Comparison of ENCODE assay signal across 11 cellular contexts in the genomic region with DNA sequence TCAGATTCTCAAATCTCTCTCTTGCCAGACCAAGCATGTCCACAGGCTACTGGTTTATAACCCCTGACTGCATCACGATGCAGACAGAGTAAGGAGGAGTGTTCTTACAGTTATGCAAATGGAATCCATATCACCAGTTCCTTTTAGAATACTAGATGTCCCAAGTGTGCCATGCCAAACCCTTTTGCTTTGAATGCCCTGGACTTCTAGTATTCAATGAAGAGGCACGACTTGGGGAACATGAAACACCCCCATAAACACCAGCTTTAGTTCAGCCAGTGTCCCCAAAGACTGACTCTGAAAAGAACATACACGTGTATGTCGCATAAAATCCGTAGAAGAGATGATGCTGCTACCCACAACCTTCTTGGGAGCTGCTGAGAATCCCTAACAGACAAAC.
DNase-seq lines count a peak whose midpoint lies in the region.
"Had no signal": no experiment of that assay in that cellular context is flagged by ENCODE, and none has a peak within 500 bp of the region (broad histone marks: within the 10 kb centered on the region; RNA-seq: fewer than 3 reads in every experiment).

No MANE protein-coding gene starts in this region.

- in situ Hi-C loops in G401 (cut with HindIII; ENCODE audit: low sequenced_read_pairs) = no loop called here

- peak; percentile 63 for DNase-seq in G401 (ENCODE audit: low spot score)
- DNase-seq in NCI-H526 treated with DMSO at 0.1 percent for 48 hours (lab: John Stamatoyannopoulos, UW) = peak; percentile 83
- DNase-seq in cerebellum (ENCODE audit: low spot score) = peak; percentile 5
- DNase-seq in left kidney (ENCODE audit: low read depth, low spot score) = peak; percentile 27
- no peak for DNase-seq in NCI-H2081 (lab: John Stamatoyannopoulos, UW)
- DNase-seq in GM19238 (ENCODE audit: insufficient read length, low spot score) = no peak
- DNase-seq in NCI-H510A (lab: John Stamatoyannopoulos, UW) = no peak
- no peak for DNase-seq in NCI-H1092 treated with DMSO at 0.1 percent for 48 hours (lab: John Stamatoyannopoulos, UW)
- DNase-seq: Calu3, NCI-H226, PC-9 had no signal

Comparison
In these comparisons a context has a peak if more than half of its experiments do, and no peak if none do; other contexts are left out.
1. DNase-seq: peak in G401 (single experiment), NCI-H526 treated with DMSO at 0.1 percent for 48 hours (single experiment), cerebellum (single experiment) and left kidney (single experiment); none in NCI-H2081 (0 of 2), GM19238 (single experiment), NCI-H510A (single experiment) and NCI-H1092 treated with DMSO at 0.1 percent for 48 hours (single experiment).